Comparison of ENCODE assay signal across 8 cellular contexts in genomic region chr4:88054909-88055308, GRCh38. TPM values are rescaled to one million over a fixed set of nuclear protein-coding genes. Genes with fewer than 3 reads are reported as not detected.
DNase-seq lines count a peak whose midpoint lies in the region; ATAC-seq and TF ChIP-seq lines count a peak whose summit lies in the region.

No MANE protein-coding gene starts in this region.

- BruUV-seq in A673 (replicated peaks; lab: Mats Ljungman, UMichigan), result no TSS peak
- no TSS peak for BruUV-seq in mammary epithelial cell (replicated peaks; lab: Mats Ljungman, UMichigan)

- in situ Hi-C loops in mammary epithelial cell (cut with MboI; ENCODE audit: low sequenced_read_pairs in 2 of 2), result loop anchor here (10.0 kb wide), 2 partner anchors 160 to 460 kb away; no protein-coding TSS in a partner anchor

- ATAC-seq in GM21528 (IDR thresholded peaks at IDR 0.05; ENCODE audit: low FRiP score, unreplicated experiment) (no peak), GM21825 (IDR thresholded peaks at IDR 0.05; ENCODE audit: unreplicated experiment) (no peak)

- no peaks in the 10 kb centered on the region for H3K4me1 ChIP-seq in A673 (ENCODE audit: insufficient read depth, low read length, poor library complexity, severe bottlenecking)
- 0 out of 2 replicates have a peak, but pooled peaks cover 8% of the 10 kb centered on the region for H3K4me1 ChIP-seq in MM.1S (ENCODE audit: low read length)
- no peaks in the 10 kb centered on the region for H3K4me1 ChIP-seq in mammary epithelial cell (ENCODE audit: insufficient read depth, low read length)

- H3K4me2 ChIP-seq in MM.1S (ENCODE audit: low read depth, low read length) (no peak overlapping the region), mammary epithelial cell (ENCODE audit: insufficient read depth, low read depth, low read length) (no peak overlapping the region)

- H3K27me3 ChIP-seq in A673 (replicated peaks; ENCODE audit: insufficient read depth, low read depth, low read length, poor library complexity), result no peaks in the 10 kb centered on the region
- no peaks in the 10 kb centered on the region for H3K27me3 ChIP-seq in MM.1S (replicated peaks; ENCODE audit: insufficient read depth, low read length)
- no peaks in the 10 kb centered on the region for H3K27me3 ChIP-seq in mammary epithelial cell (ENCODE audit: insufficient read depth, low read length)

- DNase-seq in A673 (ENCODE audit: low spot score) (peak; percentile 6), MM.1S (peak; percentile 73), mammary epithelial cell (peak; percentile 39), medulla oblongata (ENCODE audit: extremely low spot score) (peak; percentile 23), 8988T (no peak)

- POLR2A ChIA-PET in A673 (lab: Charles Lee; ENCODE audit: low non-redundant PET), result no interaction called here

- no peaks in the 10 kb centered on the region for H3K79me2 ChIP-seq in MM.1S (ENCODE audit: low read length)
- no peaks in the 10 kb centered on the region for H3K79me2 ChIP-seq in mammary epithelial cell (ENCODE audit: insufficient read depth, low read length)

- intact Hi-C loops in A673 (cut with micrococcal nuclease; ENCODE audit: unreplicated experiment), result no loop called here
- intact Hi-C loops in mammary epithelial cell (cut with micrococcal nuclease), result loop anchor here (1.0 to 10.0 kb wide), 3 partner anchors 16 to 157 kb away; partner anchors contain the start of gene ABCG2

- TF ChIP-seq CTCF in A673 (conservative IDR thresholded peaks at IDR 0.05; ENCODE audit: low read depth, low read length), result 0 out of 2 replicates have a peak, but pooled peaks have one; percentile 25
- TF ChIP-seq CTCF in GM12875 (IDR thresholded peaks at IDR 0.05; ENCODE audit: borderline replicate concordance, insufficient read depth, low read depth, low read length), result 0 out of 2 replicates have a peak, but pooled peaks have one; percentile 16
- peak; percentile 76 for TF ChIP-seq CTCF in MM.1S (IDR thresholded peaks at IDR 0.05; ENCODE audit: low read length)
- TF ChIP-seq CTCF in mammary epithelial cell (conservative IDR thresholded peaks at IDR 0.05 in 1 of 2, IDR thresholded peaks at IDR 0.05 in 1 of 2; ENCODE audit: extremely low read depth in 1 of 2, insufficient read depth in 1 of 2, low read depth in 1 of 2, low read length in 2 of 2), result peak; percentile 40 to 63

- dilution Hi-C loops in mammary epithelial cell (cut with HindIII; ENCODE audit: low sequenced_read_pairs), result loop anchor here (5.0 kb wide), 1 partner anchor 462 kb away; no protein-coding TSS in a partner anchor

- no peaks in the 10 kb centered on the region for H3F3A ChIP-seq in MM.1S (ENCODE audit: insufficient read depth, low read length)

- H3K9me3 ChIP-seq in A673 (ENCODE audit: low read depth, low read length, poor library complexity, severe bottlenecking) (no peaks in the 10 kb centered on the region), MM.1S (replicated peaks; ENCODE audit: insufficient read depth, low read length) (no peaks in the 10 kb centered on the region), mammary epithelial cell (replicated peaks; ENCODE audit: insufficient read depth, low read length) (no peaks in the 10 kb centered on the region)

- no peaks in the 10 kb centered on the region for H4K20me1 ChIP-seq in MM.1S (ENCODE audit: insufficient read depth, low read length)
- H4K20me1 ChIP-seq in mammary epithelial cell (ENCODE audit: insufficient read depth, low read length), result no peaks in the 10 kb centered on the region

- H3K4me3 ChIP-seq in A673 (ENCODE audit: low read depth, low read length, poor library complexity, severe bottlenecking), result no peak overlapping the region
- H3K4me3 ChIP-seq in GM12875 (ENCODE audit: low read depth, low read length), result no peak overlapping the region
- H3K4me3 ChIP-seq in MM.1S (ENCODE audit: low read length), result no peak overlapping the region
- no peak overlapping the region for H3K4me3 ChIP-seq in mammary epithelial cell (replicated peaks in 1 of 3; ENCODE audit: insufficient read depth in 1 of 3, low read depth in 2 of 3, low read length in 3 of 3)

- H3K27ac ChIP-seq in A673 (ENCODE audit: low read depth, low read length, poor library complexity, severe bottlenecking), result no peak overlapping the region
- no peak overlapping the region for H3K27ac ChIP-seq in MM.1S (ENCODE audit: low read length)
- no peak overlapping the region for H3K27ac ChIP-seq in mammary epithelial cell (ENCODE audit: insufficient read depth, low read depth, low read length)

- H3K9ac ChIP-seq in MM.1S (ENCODE audit: low read length) (no peak overlapping the region), mammary epithelial cell (ENCODE audit: insufficient read depth, low read length) (no peak overlapping the region)

- CTCF ChIA-PET in A673 (lab: Charles Lee), result no interaction called here
- CTCF ChIA-PET in mammary epithelial cell (lab: Charles Lee; ENCODE audit: low non-redundant PET), result interaction anchor here (0.6 to 1.0 kb wide), 3 partner anchors 155 to 160 kb away, joined by 3 to 5 read pairs (median 4); no protein-coding TSS in a partner anchor

- H3K9me2 ChIP-seq in MM.1S (replicated peaks; ENCODE audit: insufficient read depth, low read length), result no peaks in the 10 kb centered on the region

- WGBS in mammary epithelial cell (ENCODE audit: low coverage, missing lambda C conversion rate), result 94% methylated on average over 2 of the region's 2 CpGs

- H3K36me3 ChIP-seq in A673 (ENCODE audit: insufficient read depth, low read length, poor library complexity, severe bottlenecking), result no peaks in the 10 kb centered on the region
- H3K36me3 ChIP-seq in MM.1S (replicated peaks; ENCODE audit: insufficient read depth, low read length), result no peaks in the 10 kb centered on the region
- H3K36me3 ChIP-seq in mammary epithelial cell (ENCODE audit: insufficient read depth, low read length), result peaks cover 13% of the 10 kb centered on the region

- H2AFZ ChIP-seq in MM.1S (ENCODE audit: low read length) (no peak overlapping the region), mammary epithelial cell (ENCODE audit: low read depth, low read length) (no peak overlapping the region)

RNA-seq across cellular contexts. Expression of gene PKD2, which starts 47.5 kb away (rescaled TPM):
- total RNA-seq in A673 (2021) (10.0 and 10.8 TPM in 2 replicates), mammary epithelial cell (10 to 100 TPM; 28.8 to 49.5 TPM)
- 13.3 TPM for polyA plus RNA-seq in mammary epithelial cell
- polyA minus RNA-seq in mammary epithelial cell, result 30.9 TPM

Comparison
In these comparisons a context has a peak if more than half of its experiments do, and no peak if none do; other contexts are left out.
1. CTCF ChIP-seq: peak in every context shown above with its lines; median percentile 76 in MM.1S; 52 in mammary epithelial cell; 25 in A673; 16 in GM12875.